26 cellular contexts compared by ENCODE assay signal in the genomic region with DNA sequence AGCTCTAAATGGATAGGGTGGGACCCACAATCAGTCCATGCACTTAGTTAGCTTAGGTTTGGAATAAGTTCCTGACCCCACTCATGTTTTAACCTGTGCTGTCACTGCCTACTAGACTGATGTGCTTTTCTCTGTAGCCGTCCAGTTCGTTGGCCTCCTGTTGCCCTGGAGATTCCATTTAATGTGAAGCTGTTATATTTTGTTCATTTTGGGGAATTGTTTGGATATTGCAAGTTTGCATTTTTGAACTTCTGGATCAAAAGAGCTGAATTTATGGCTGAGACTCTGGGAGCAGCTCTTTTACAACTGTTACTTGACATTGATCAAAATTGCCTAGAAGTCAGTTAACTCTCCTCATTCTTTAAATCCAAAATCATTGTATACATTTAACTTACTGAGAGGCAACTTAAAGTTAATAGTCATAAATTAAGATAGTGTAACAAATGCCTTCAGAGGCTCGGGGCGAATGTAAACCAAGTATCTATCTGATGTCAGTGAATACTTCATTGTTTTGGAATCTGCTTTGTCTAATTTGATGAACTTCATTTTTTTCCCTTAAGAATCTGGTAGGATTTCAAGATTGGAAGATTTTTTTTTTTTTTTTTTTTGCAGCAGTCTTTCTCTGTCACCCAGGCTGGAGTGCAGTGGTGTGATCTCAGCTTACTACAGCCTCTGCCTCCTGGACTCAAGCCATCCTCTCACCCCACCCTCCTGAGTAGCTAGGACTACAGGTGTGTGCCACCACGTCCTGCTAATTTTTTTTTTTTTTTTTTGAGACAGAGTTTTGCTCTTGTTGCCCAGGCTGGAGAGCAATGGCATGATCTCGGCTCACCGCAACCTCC.
"Had no signal": no experiment of that assay in that cellular context is flagged by ENCODE, and none has a peak within 500 bp of the region (broad histone marks: within the 10 kb centered on the region; RNA-seq: fewer than 3 reads in every experiment).

No MANE protein-coding gene starts in this region.

- ATAC-seq: activated T-cell treated with anti-CD3 and anti-CD28 coated beads, Interleukin-2, amount 50 U/mL, for 4 hours; body of pancreas; gastrocnemius medialis; natural killer cell treated with Interleukin-12 subunit alpha and Interleukin-12 subunit beta and Interleukin-15 and Interleukin-18, amount 100 ng/mL, for 72 hours had no signal

- H3K27ac ChIP-seq: body of pancreas, esophagus muscularis mucosa, gastrocnemius medialis, left ventricle myocardium inferior, neutrophil, ovary, prostate gland, spleen, testis had no signal

- H3K4me1 ChIP-seq: body of pancreas, esophagus muscularis mucosa, gastrocnemius medialis, left ventricle myocardium inferior, prostate gland, spleen, testis, upper lobe of left lung had no signal

- DNase-seq: activated CD4-positive, alpha-beta T cell treated with anti-CD3 and anti-CD28 coated beads for 4 hours; activated CD4-positive, alpha-beta T cell treated with anti-CD3 and anti-CD28 coated beads, Interleukin-2, amount 50 U/mL, for 48 hours; activated CD4-positive, CD25-positive, alpha-beta regulatory T cell; activated CD8-positive, alpha-beta memory T cell treated with anti-CD3 and anti-CD28 coated beads, Interleukin-2, amount 50 U/mL, for 48 hours; activated naive CD4-positive, alpha-beta T cell; activated naive CD8-positive, alpha-beta T cell treated with anti-CD3 and anti-CD28 coated beads, Interleukin-2, amount 10 ng/mL, durations not matched to agents 7 days and 5 days; activated T-cell treated with anti-CD3 and anti-CD28 coated beads, Interleukin-2, amount 50 U/mL, for 4 hours; body of pancreas; effector CD4-positive, alpha-beta T cell; gastrocnemius medialis; hippocampal formation; kidney glomerular epithelial cell; left ventricle myocardium inferior; midbrain; ovary; spleen; stimulated activated CD4-positive, alpha-beta T cell treated with anti-CD3 and anti-CD28 coated beads, Interleukin-4, amount 100 ng/mL, for 1 hour; stimulated activated naive CD4-positive, alpha-beta T cell; T1000; testis; upper lobe of left lung had no signal

- H3K9me3 ChIP-seq: body of pancreas, esophagus muscularis mucosa, gastrocnemius medialis, left ventricle myocardium inferior, neutrophil, ovary, prostate gland, spleen, testis, upper lobe of left lung had no signal

- H3K27me3 ChIP-seq: body of pancreas, esophagus muscularis mucosa, gastrocnemius medialis, neutrophil, ovary, spleen, testis, upper lobe of left lung had no signal

- H3K4me3 ChIP-seq: body of pancreas, esophagus muscularis mucosa, gastrocnemius medialis, left ventricle myocardium inferior, ovary, prostate gland, spleen, testis, upper lobe of left lung had no signal

- FAIRE-seq: endothelial cell of umbilical vein had no signal

- H3K36me3 ChIP-seq: ovary, prostate gland had no signal
